Comparison of ENCODE assay signal across 6 cellular contexts in genomic region chr3:195986576-195986975, GRCh38.
DNase-seq lines count a peak whose midpoint lies in the region; ATAC-seq and TF ChIP-seq lines count a peak whose summit lies in the region.
"Not testable (repeated sequence)": the region's sequence is repeated elsewhere in the genome, so short reads cannot be mapped to it uniquely, and the experiment has no call there.

No MANE protein-coding gene starts in this region.

- H3K9me3 ChIP-seq in Loucy (ENCODE audit: insufficient read depth, low read depth, low read length) = not testable (repeated sequence)

- H3K27me3 ChIP-seq in Loucy (ENCODE audit: insufficient read depth, low read length, poor library complexity, severe bottlenecking) = not testable (repeated sequence)

- not testable (repeated sequence) for H4K20me1 ChIP-seq in Loucy (ENCODE audit: insufficient read depth, low read length, poor library complexity, severe bottlenecking)

- peaks cover 11% of the 10 kb centered on the region for H3K36me3 Mint-ChIP-seq in activated CD4-positive, alpha-beta T cell treated with anti-CD3 and anti-CD28 coated beads, Interleukin-2, amount 10 ng/mL, durations not matched to agents 24 days and 14 days (ENCODE audit: low read depth)
- not testable (repeated sequence) for H3K36me3 Mint-ChIP-seq in natural killer cell treated with Interleukin-12 subunit alpha and Interleukin-12 subunit beta and Interleukin-15 and Interleukin-18, amount 100 ng/mL, for 72 hours

- not testable (repeated sequence) for H3K4me2 ChIP-seq in Loucy (ENCODE audit: low read depth, low read length, poor library complexity, severe bottlenecking)

- peaks cover 20% of the 10 kb centered on the region for H3K36me3 ChIP-seq in Loucy (ENCODE audit: insufficient read depth, low read length)

- peak overlapping the region; percentile 58 for H3K4me3 ChIP-seq in Loucy (ENCODE audit: low read length, poor library complexity, severe bottlenecking)

- peak; percentile 55 for DNase-seq in activated CD4-positive, alpha-beta T cell treated with anti-CD3 and anti-CD28 coated beads, Interleukin-2, amount 10 ng/mL, durations not matched to agents 24 days and 14 days
- DNase-seq in activated T-cell treated with anti-CD3 and anti-CD28 coated beads, Interleukin-2, amount 50 U/mL, for 48 hours = peak; percentile 11 to 13
- peak; percentile 15 for DNase-seq in left lobe of liver (ENCODE audit: low spot score)
- peak; percentile 3 for DNase-seq in natural killer cell treated with Interleukin-12 subunit alpha and Interleukin-12 subunit beta and Interleukin-15 and Interleukin-18, amount 100 ng/mL, for 72 hours (ENCODE audit: low spot score)
- DNase-seq in posterior vena cava (ENCODE audit: low spot score) = peak; percentile 19

- not testable (repeated sequence) for H3K27ac Mint-ChIP-seq in activated CD4-positive, alpha-beta T cell treated with anti-CD3 and anti-CD28 coated beads, Interleukin-2, amount 10 ng/mL, durations not matched to agents 24 days and 14 days; natural killer cell treated with Interleukin-12 subunit alpha and Interleukin-12 subunit beta and Interleukin-15 and Interleukin-18, amount 100 ng/mL, for 72 hours

- H3K79me2 ChIP-seq in Loucy (ENCODE audit: insufficient read depth, low read length) = peaks cover 49% of the 10 kb centered on the region

- intact Hi-C loops in activated CD4-positive, alpha-beta T cell treated with anti-CD3 and anti-CD28 coated beads, Interleukin-2, amount 10 ng/mL, durations not matched to agents 24 days and 14 days (cut with micrococcal nuclease); posterior vena cava (cut with DNase I): not testable (repeated sequence)

- peak overlapping the region; percentile 71 for H3K9ac ChIP-seq in Loucy (ENCODE audit: low read depth, low read length, poor library complexity, severe bottlenecking)

- TF ChIP-seq CTCF in Loucy (conservative IDR thresholded peaks at IDR 0.05; ENCODE audit: low read length) = not testable (repeated sequence)

- not testable (repeated sequence) for H3K27me3 Mint-ChIP-seq in activated CD4-positive, alpha-beta T cell treated with anti-CD3 and anti-CD28 coated beads, Interleukin-2, amount 10 ng/mL, durations not matched to agents 24 days and 14 days; natural killer cell treated with Interleukin-12 subunit alpha and Interleukin-12 subunit beta and Interleukin-15 and Interleukin-18, amount 100 ng/mL, for 72 hours

- not testable (repeated sequence) for ATAC-seq in left lobe of liver; natural killer cell treated with Interleukin-12 subunit alpha and Interleukin-12 subunit beta and Interleukin-15 and Interleukin-18, amount 100 ng/mL, for 72 hours

- H3K4me1 Mint-ChIP-seq in activated CD4-positive, alpha-beta T cell treated with anti-CD3 and anti-CD28 coated beads, Interleukin-2, amount 10 ng/mL, durations not matched to agents 24 days and 14 days; natural killer cell treated with Interleukin-12 subunit alpha and Interleukin-12 subunit beta and Interleukin-15 and Interleukin-18, amount 100 ng/mL, for 72 hours (ENCODE audit: low read depth in 2 of 2): not testable (repeated sequence)

- not testable (repeated sequence) for H3K9me3 Mint-ChIP-seq in activated CD4-positive, alpha-beta T cell treated with anti-CD3 and anti-CD28 coated beads, Interleukin-2, amount 10 ng/mL, durations not matched to agents 24 days and 14 days; natural killer cell treated with Interleukin-12 subunit alpha and Interleukin-12 subunit beta and Interleukin-15 and Interleukin-18, amount 100 ng/mL, for 72 hours

- H2AFZ ChIP-seq in Loucy (ENCODE audit: low read length) = not testable (repeated sequence)

- H3K4me1 ChIP-seq in Loucy (ENCODE audit: insufficient read depth, low read length, poor library complexity, severe bottlenecking) = not testable (repeated sequence)

- H3F3A ChIP-seq in Loucy (ENCODE audit: low read depth) = not testable (repeated sequence)

- not testable (repeated sequence) for H3K4me3 Mint-ChIP-seq in activated CD4-positive, alpha-beta T cell treated with anti-CD3 and anti-CD28 coated beads, Interleukin-2, amount 10 ng/mL, durations not matched to agents 24 days and 14 days; natural killer cell treated with Interleukin-12 subunit alpha and Interleukin-12 subunit beta and Interleukin-15 and Interleukin-18, amount 100 ng/mL, for 72 hours

- H3K9me2 ChIP-seq in Loucy (replicated peaks; ENCODE audit: low read depth, low read length) = not testable (repeated sequence)

Comparison
In these comparisons a context has a peak if more than half of its experiments do, and no peak if none do; other contexts are left out.
1. DNase-seq: peak in every context shown above with its lines; median percentile 55 in activated CD4-positive, alpha-beta T cell treated with anti-CD3 and anti-CD28 coated beads, Interleukin-2, amount 10 ng/mL, durations not matched to agents 24 days and 14 days; 19 in posterior vena cava; 15 in left lobe of liver; 12 in activated T-cell treated with anti-CD3 and anti-CD28 coated beads, Interleukin-2, amount 50 U/mL, for 48 hours; 3 in natural killer cell treated with Interleukin-12 subunit alpha and Interleukin-12 subunit beta and Interleukin-15 and Interleukin-18, amount 100 ng/mL, for 72 hours.